19 cellular contexts compared by ENCODE assay signal in genomic region chr10:111037868-111038267, GRCh38. TPM values are rescaled to one million over a fixed set of nuclear protein-coding genes. Genes with fewer than 3 reads are reported as not detected.
DNase-seq lines count a peak whose midpoint lies in the region; ATAC-seq and TF ChIP-seq lines count a peak whose summit lies in the region.
"Had no signal": no experiment of that assay in that cellular context is flagged by ENCODE, and none has a peak within 500 bp of the region (broad histone marks: within the 10 kb centered on the region; RNA-seq: fewer than 3 reads in every experiment).

No MANE protein-coding gene starts in this region.

- peaks cover 32% of the 10 kb centered on the region for H3K9me3 Mint-ChIP-seq in activated CD8-positive, alpha-beta T cell treated with anti-CD3 and anti-CD28 coated beads for 36 hours
- peaks cover 44% of the 10 kb centered on the region for H3K9me3 Mint-ChIP-seq in activated CD8-positive, alpha-beta T cell treated with anti-CD3 and anti-CD28 coated beads, Interleukin-2, amount 10 ng/mL, durations not matched to agents 7 days and 5 days (ENCODE audit: insufficient read depth)
- peaks cover 19% of the 10 kb centered on the region for H3K9me3 Mint-ChIP-seq in type B pancreatic cell

- H3K4me3 ChIP-seq in epithelial cell of proximal tubule (ENCODE audit: low read depth, low read length), result no peak overlapping the region
- H3K4me3 ChIP-seq: HAP-1, uterus had no signal

- POLR2A ChIA-PET in activated CD8-positive, alpha-beta T cell treated with anti-CD3 and anti-CD28 coated beads for 36 hours (lab: Charles Lee), result no interaction called here
- POLR2A ChIA-PET in activated CD8-positive, alpha-beta T cell treated with anti-CD3 and anti-CD28 coated beads, Interleukin-2, amount 10 ng/mL, durations not matched to agents 7 days and 5 days (lab: Charles Lee), result no interaction called here

- ATAC-seq in activated CD8-positive, alpha-beta T cell treated with anti-CD3 and anti-CD28 coated beads for 36 hours, result no peak
- ATAC-seq in activated CD8-positive, alpha-beta T cell treated with anti-CD3 and anti-CD28 coated beads, Interleukin-2, amount 10 ng/mL, durations not matched to agents 7 days and 5 days, result no peak
- ATAC-seq in HG03439 (IDR thresholded peaks at IDR 0.05; ENCODE audit: unreplicated experiment), result no peak

- CTCF ChIA-PET in activated CD8-positive, alpha-beta T cell treated with anti-CD3 and anti-CD28 coated beads for 36 hours (lab: Charles Lee), result interaction anchor here (1.6 kb wide), 1 partner anchor 33 kb away, joined by 3 read pairs; no protein-coding TSS in a partner anchor
- CTCF ChIA-PET in activated CD8-positive, alpha-beta T cell treated with anti-CD3 and anti-CD28 coated beads, Interleukin-2, amount 10 ng/mL, durations not matched to agents 7 days and 5 days (lab: Charles Lee), result interaction anchor here (1.1 kb wide), 1 partner anchor 10 kb away, joined by 3 read pairs; no protein-coding TSS in a partner anchor

- H3K27ac Mint-ChIP-seq in activated CD8-positive, alpha-beta T cell treated with anti-CD3 and anti-CD28 coated beads for 36 hours, result no peak overlapping the region
- no peak overlapping the region for H3K27ac Mint-ChIP-seq in activated CD8-positive, alpha-beta T cell treated with anti-CD3 and anti-CD28 coated beads, Interleukin-2, amount 10 ng/mL, durations not matched to agents 7 days and 5 days
- no peak overlapping the region for H3K27ac Mint-ChIP-seq in type B pancreatic cell
- H3K27ac Mint-ChIP-seq: activated naive CD8-positive, alpha-beta T cell treated with anti-CD3 and anti-CD28 coated beads for 36 hours had no signal

- H3K27me3 Mint-ChIP-seq in activated CD8-positive, alpha-beta T cell treated with anti-CD3 and anti-CD28 coated beads for 36 hours, result peaks cover 4% of the 10 kb centered on the region
- H3K27me3 Mint-ChIP-seq in activated CD8-positive, alpha-beta T cell treated with anti-CD3 and anti-CD28 coated beads, Interleukin-2, amount 10 ng/mL, durations not matched to agents 7 days and 5 days (ENCODE audit: low read depth), result peaks cover 2% of the 10 kb centered on the region
- no peaks in the 10 kb centered on the region for H3K27me3 Mint-ChIP-seq in type B pancreatic cell

- no peak for DNase-seq in activated CD8-positive, alpha-beta T cell treated with anti-CD3 and anti-CD28 coated beads for 36 hours
- no peak for DNase-seq in activated CD8-positive, alpha-beta T cell treated with anti-CD3 and anti-CD28 coated beads, Interleukin-2, amount 10 ng/mL, durations not matched to agents 7 days and 5 days
- DNase-seq in OCI-M1 (lab: John Stamatoyannopoulos, UW) (peak; percentile 18), epithelial cell of proximal tubule (ENCODE audit: low read depth) (no peak), type B pancreatic cell (ENCODE audit: extremely low spot score, unreplicated experiment) (no peak), T-helper 2 cell (no peak), NCI-H146 treated with DMSO at 0.1 percent for 48 hours (lab: John Stamatoyannopoulos, UW; ENCODE audit: unreplicated experiment) (no peak)
- DNase-seq: activated CD8-positive, alpha-beta memory T cell treated with anti-CD3 and anti-CD28 coated beads, Interleukin-2, amount 50 U/mL, for 4 hours; activated naive CD8-positive, alpha-beta T cell treated with anti-CD3 and anti-CD28 coated beads for 36 hours; DMS79; islet precursor cell; NCI-H1436; NCI-H524 treated with DMSO at 0.1 percent for 48 hours; posterior cingulate gyrus; Right ventricle myocardium superior; stimulated activated CD4-positive, alpha-beta T cell treated with anti-CD3 and anti-CD28 coated beads, Interleukin-1b, Interleukin-23, amount 100 ng/mL, for 48 hours; uterus had no signal

- no peaks in the 10 kb centered on the region for H3K4me1 Mint-ChIP-seq in activated CD8-positive, alpha-beta T cell treated with anti-CD3 and anti-CD28 coated beads for 36 hours (ENCODE audit: low read depth)
- H3K4me1 Mint-ChIP-seq in activated CD8-positive, alpha-beta T cell treated with anti-CD3 and anti-CD28 coated beads, Interleukin-2, amount 10 ng/mL, durations not matched to agents 7 days and 5 days (ENCODE audit: low read depth), result no peaks in the 10 kb centered on the region
- no peaks in the 10 kb centered on the region for H3K4me1 Mint-ChIP-seq in type B pancreatic cell (ENCODE audit: unreplicated experiment)
- H3K4me1 Mint-ChIP-seq: activated naive CD8-positive, alpha-beta T cell treated with anti-CD3 and anti-CD28 coated beads for 36 hours had no signal

- intact Hi-C loops in activated CD8-positive, alpha-beta T cell treated with anti-CD3 and anti-CD28 coated beads for 36 hours (cut with micrococcal nuclease), result no loop called here

- peaks cover 14% of the 10 kb centered on the region for H3K36me3 Mint-ChIP-seq in activated CD8-positive, alpha-beta T cell treated with anti-CD3 and anti-CD28 coated beads for 36 hours (ENCODE audit: low read depth)
- peaks cover 17% of the 10 kb centered on the region for H3K36me3 Mint-ChIP-seq in activated CD8-positive, alpha-beta T cell treated with anti-CD3 and anti-CD28 coated beads, Interleukin-2, amount 10 ng/mL, durations not matched to agents 7 days and 5 days (ENCODE audit: low read depth)
- peaks cover 5% of the 10 kb centered on the region for H3K36me3 Mint-ChIP-seq in type B pancreatic cell

- H3K4me3 Mint-ChIP-seq in activated CD8-positive, alpha-beta T cell treated with anti-CD3 and anti-CD28 coated beads for 36 hours, result no peak overlapping the region
- no peak overlapping the region for H3K4me3 Mint-ChIP-seq in activated CD8-positive, alpha-beta T cell treated with anti-CD3 and anti-CD28 coated beads, Interleukin-2, amount 10 ng/mL, durations not matched to agents 7 days and 5 days
- no peak overlapping the region for H3K4me3 Mint-ChIP-seq in type B pancreatic cell
- H3K4me3 Mint-ChIP-seq: activated naive CD8-positive, alpha-beta T cell treated with anti-CD3 and anti-CD28 coated beads for 36 hours had no signal

- TF ChIP-seq CTCF in activated CD8-positive, alpha-beta T cell treated with anti-CD3 and anti-CD28 coated beads for 36 hours (IDR thresholded peaks at IDR 0.05), result peak; percentile 16
- peak; percentile 42 for TF ChIP-seq CTCF in epithelial cell of proximal tubule (conservative IDR thresholded peaks at IDR 0.05; ENCODE audit: low read depth, low read length)
- peak; percentile 63 for TF ChIP-seq CTCF in type B pancreatic cell (conservative IDR thresholded peaks at IDR 0.05)

RNA-seq across cellular contexts. Expression of gene ADRA2A, which starts 39.0 kb away (rescaled TPM):
- total RNA-seq in activated CD8-positive, alpha-beta T cell treated with anti-CD3 and anti-CD28 coated beads for 36 hours, result under 1 TPM in 1 of 2 experiments, not detected in 1; 0.07 TPM
- total RNA-seq in activated CD8-positive, alpha-beta T cell treated with anti-CD3 and anti-CD28 coated beads, Interleukin-2, amount 10 ng/mL, durations not matched to agents 7 days and 5 days, result not detected
- 0.06 TPM in 1 of 2 replicates, not detected in the other for total RNA-seq in epithelial cell of proximal tubule
- 16.1 and 19.3 TPM in 2 replicates for total RNA-seq in type B pancreatic cell (ENCODE audit: low replicate concordance)
- total RNA-seq: activated naive CD8-positive, alpha-beta T cell treated with anti-CD3 and anti-CD28 coated beads for 36 hours had no signal

Comparison
In these comparisons a context has a peak if more than half of its experiments do, and no peak if none do; other contexts are left out.
1. RNA of gene ADRA2A, which starts 39.0 kb away (total RNA-seq): 16.1 to 19.3 TPM in type B pancreatic cell; 0.07 TPM in activated CD8-positive, alpha-beta T cell treated with anti-CD3 and anti-CD28 coated beads for 36 hours, 0.06 TPM in epithelial cell of proximal tubule and not detected in activated CD8-positive, alpha-beta T cell treated with anti-CD3 and anti-CD28 coated beads, Interleukin-2, amount 10 ng/mL, durations not matched to agents 7 days and 5 days; every median in the first group is over 10 times any median in the second.
2. Peak in every context shown above with its lines, with median percentiles within 50 percentile points of each other: CTCF ChIP-seq.